In genomic region chr13:77511552-77511951, GRCh38 we compare ENCODE assay signal across 1 cellular context.
TF ChIP-seq lines count a peak whose summit lies in the region.

No MANE protein-coding gene starts in this region.

TF ChIP-seq in SK-N-SH treated with all-trans-retinoic acid at 6 μM for 48 hours, 23 proteins besides CTCF, POLR2A, EP300 and RAD21 (continued from another document):
- peak; percentile 30; the same call in 1 of the 2 replicates for TF ChIP-seq CSRNP3 (CRISPR knock-in tag; IDR thresholded peaks at IDR 0.05)
- TF ChIP-seq CSDC2 (CRISPR knock-in tag; IDR thresholded peaks at IDR 0.05) = peak; percentile 86; the same call in 1 of the 2 replicates
- TF ChIP-seq ZC3H10 (CRISPR knock-in tag; IDR thresholded peaks at IDR 0.05) = no peak
- TF ChIP-seq RARB (CRISPR knock-in tag; IDR thresholded peaks at IDR 0.05) = no peak
- no peak for TF ChIP-seq ARNTL (CRISPR knock-in tag; IDR thresholded peaks at IDR 0.05; ENCODE audit: borderline replicate concordance, low read depth)
- TF ChIP-seq PPARA (CRISPR knock-in tag; IDR thresholded peaks at IDR 0.05; ENCODE audit: borderline replicate concordance) = no peak
TF ChIP-seq in SK-N-SH treated with all-trans-retinoic acid at 6 μM for 48 hours: peak in this region for 9.
